ENCODE assay signal across 8 cellular contexts in the genomic region with DNA sequence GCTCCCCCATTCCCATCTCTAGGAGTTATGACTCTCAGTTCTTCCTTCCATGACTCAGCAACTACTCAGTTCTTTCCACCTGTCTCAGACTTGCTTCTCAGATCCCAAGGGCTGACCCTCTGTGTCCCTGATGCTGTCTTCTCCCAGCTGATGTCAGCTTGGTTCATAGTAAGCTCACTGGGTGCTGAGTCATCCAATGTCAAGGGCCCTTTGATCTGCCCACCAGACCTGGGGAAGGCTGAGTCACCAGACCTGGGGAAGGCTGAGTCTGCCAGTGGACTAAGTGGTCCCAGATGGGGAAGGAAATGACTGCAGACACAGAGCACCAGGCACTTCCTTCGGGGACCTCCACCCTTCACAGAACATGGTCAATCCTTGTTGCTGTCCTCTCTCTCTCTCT.
DNase-seq lines count a peak whose midpoint lies in the region; ATAC-seq and TF ChIP-seq lines count a peak whose summit lies in the region.

No MANE protein-coding gene starts in this region.

- H3K4me1 Mint-ChIP-seq in CD14-positive monocyte = peaks cover 11% of the 10 kb centered on the region

- H3K36me3 Mint-ChIP-seq in CD14-positive monocyte = no peaks in the 10 kb centered on the region

- H3K4me3 Mint-ChIP-seq in CD14-positive monocyte = no peak overlapping the region

- no peak for TF ChIP-seq POLR2A in erythroblast (IDR thresholded peaks at IDR 0.05; ENCODE audit: low read length)

- peaks cover 0 to 4% (median 0%) of the 10 kb centered on the region in 3 donors for H3K27me3 Mint-ChIP-seq in CD14-positive monocyte (ENCODE audit: low read depth in 3 of 3)

- H3K27ac Mint-ChIP-seq in CD14-positive monocyte = peak overlapping the region in 4 of 7 donors; percentile 6 to 79 (median 34)

- intact Hi-C loops in CD14-positive monocyte (cut with micrococcal nuclease) = no loop called here

- peaks cover 0 to 3% (median 2%) of the 10 kb centered on the region in 7 donors for H3K9me3 Mint-ChIP-seq in CD14-positive monocyte

- ATAC-seq in HG03342 (IDR thresholded peaks at IDR 0.05; ENCODE audit: unreplicated experiment) = peak; percentile 81
- ATAC-seq in HG02623 (IDR thresholded peaks at IDR 0.05; ENCODE audit: unreplicated experiment) = no peak
- no peak for ATAC-seq in HG02588 (IDR thresholded peaks at IDR 0.05; ENCODE audit: unreplicated experiment)

- no peak for TF ChIP-seq CTCF in CD14-positive monocyte (IDR thresholded peaks at IDR 0.05)

- peak; percentile 66 for DNase-seq in CD14-positive monocyte (ENCODE audit: low spot score)
- DNase-seq in activated CD4-positive, alpha-beta T cell treated with anti-CD3 and anti-CD28 coated beads for 1 hour = peak; percentile 9
- DNase-seq in erythroblast (lab: John Stamatoyannopoulos, UW) = peak; percentile 2 to 45
- DNase-seq in stimulated activated CD4-positive, alpha-beta T cell treated with anti-CD3 and anti-CD28 coated beads, Interleukin-4, amount 100 ng/mL, for 24 hours = peak; percentile 77
- no peak for DNase-seq in NCI-H510A treated with DMSO at 0.1 percent for 48 hours (lab: John Stamatoyannopoulos, UW)
